ENCODE assay signal across 22 cellular contexts in the genomic region with DNA sequence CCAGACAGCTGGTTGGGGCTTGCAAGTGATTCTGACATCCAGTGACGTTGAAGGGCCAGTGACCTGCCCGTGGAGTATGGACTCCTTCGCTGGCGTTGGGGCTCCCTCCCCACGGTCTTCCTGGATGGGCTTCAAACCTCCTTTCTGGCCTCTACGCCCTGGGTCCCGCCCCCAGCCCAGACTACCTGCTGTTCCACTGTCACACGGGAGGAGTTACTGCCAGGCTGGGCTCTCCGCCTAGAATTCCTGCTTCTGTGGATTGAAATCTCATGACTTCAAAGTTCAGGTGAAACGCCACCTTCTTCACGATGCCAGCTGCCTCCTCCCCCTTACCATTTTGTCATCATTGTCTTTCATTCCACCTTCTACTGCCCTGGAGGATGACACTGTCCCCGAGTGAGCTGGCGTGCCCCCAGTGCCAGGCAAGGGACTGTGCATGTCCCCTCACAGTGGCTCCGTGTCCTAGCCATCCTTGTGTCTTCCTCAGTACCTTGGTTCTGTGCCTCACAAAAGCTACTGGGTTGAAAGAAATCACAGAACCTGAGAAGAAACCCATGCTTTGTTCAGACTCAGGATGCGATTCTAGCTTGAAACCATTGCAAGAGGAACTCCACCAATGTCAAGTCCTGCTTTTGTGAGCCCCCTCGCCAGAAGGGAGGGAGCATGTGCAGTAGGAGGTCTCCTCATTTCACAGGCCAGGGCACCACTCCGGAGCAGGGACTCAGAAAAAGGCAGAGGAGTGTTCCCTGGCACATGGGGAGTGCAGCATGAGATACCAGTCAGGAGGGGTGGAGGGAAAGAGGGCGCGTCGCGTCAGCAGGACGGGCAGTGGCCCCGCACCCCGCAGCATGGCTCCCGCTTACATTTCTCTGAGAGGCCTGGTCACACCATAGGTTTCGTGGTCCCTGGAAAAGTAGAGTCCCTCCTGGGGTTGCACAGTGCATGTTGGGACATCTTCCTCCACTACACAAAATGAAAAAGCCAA. TPM values are rescaled to one million over a fixed set of nuclear protein-coding genes. Genes with fewer than 3 reads are reported as not detected.
"Had no signal": no experiment of that assay in that cellular context is flagged by ENCODE, and none has a peak within 500 bp of the region (broad histone marks: within the 10 kb centered on the region; RNA-seq: fewer than 3 reads in every experiment).

No MANE protein-coding gene starts in this region.

- H3K4me2 ChIP-seq: neural progenitor cell had no signal

- ATAC-seq: activated CD4-positive, alpha-beta T cell treated with anti-CD3 and anti-CD28 coated beads for 36 hours; activated T-helper 17 cell treated with anti-CD3 and anti-CD28 coated beads, Interleukin-2, amount 50 U/mL, for 72 hours; left colon; stimulated activated naive CD8-positive, alpha-beta T cell treated with anti-CD3 and anti-CD28 coated beads, Interleukin-15, Interleukin-2, amounts not matched to agents 100 U/mL and 50 U/mL, for 24 hours; WTC11 had no signal

- H3K27ac ChIP-seq: cardiac muscle cell, epithelial cell of prostate, neural progenitor cell, ovary, tibial nerve, vagina had no signal

- H3K4me1 ChIP-seq: neural progenitor cell, tibial nerve, vagina had no signal

- H3K9me3 ChIP-seq: ovary, vagina had no signal

- DNase-seq: activated CD4-positive, alpha-beta memory T cell treated with anti-CD3 and anti-CD28 coated beads for 36 hours; activated CD4-positive, alpha-beta T cell treated with anti-CD3 and anti-CD28 coated beads for 36 hours; activated naive CD4-positive, alpha-beta T cell; activated naive CD8-positive, alpha-beta T cell treated with anti-CD3 and anti-CD28 coated beads for 36 hours; activated T-cell treated with anti-CD3 and anti-CD28 coated beads for 4 hours; amniotic stem cell; dermis blood vessel endothelial cell; foreskin fibroblast; stimulated activated CD4-positive, alpha-beta T cell treated with anti-CD3 and anti-CD28 coated beads, Interleukin-2, amount 100 ng/mL, for 24 hours; stimulated activated naive CD8-positive, alpha-beta T cell treated with anti-CD3 and anti-CD28 coated beads, Interleukin-15, Interleukin-2, amounts not matched to agents 100 U/mL and 50 U/mL, for 24 hours had no signal

- H3K4me3 ChIP-seq: cardiac muscle cell, neural progenitor cell, ovary, tibial nerve, vagina had no signal

- H3K27me3 ChIP-seq: neural progenitor cell, ovary, vagina had no signal

- H3K36me3 ChIP-seq: cardiac muscle cell, neural progenitor cell, ovary, tibial nerve, vagina had no signal

- H3K9ac ChIP-seq: neural progenitor cell had no signal

- H2AFZ ChIP-seq: neural progenitor cell had no signal

RNA-seq across cellular contexts. Expression of a gene that starts 11.0 kb away (rescaled TPM):
- total RNA-seq: cardiac muscle cell, dermis blood vessel endothelial cell, glomerular endothelial cell, lung microvascular endothelial cell, myocyte had no signal
- polyA plus RNA-seq: cardiac muscle cell had no signal
